Comparison of ENCODE assay signal across 8 cellular contexts in genomic region chr11:86799680-86800075, GRCh38. TPM values are rescaled to one million over a fixed set of nuclear protein-coding genes. Genes with fewer than 3 reads are reported as not detected.
DNase-seq lines count a peak whose midpoint lies in the region; TF ChIP-seq lines count a peak whose summit lies in the region.

No MANE protein-coding gene starts in this region.

- H3K4me3 ChIP-seq in LNCaP clone FGC (ENCODE audit: low read depth, low read length): peak overlapping the region; percentile 53
- H3K4me3 ChIP-seq in mononuclear cell (ENCODE audit: low read length): peak overlapping the region; percentile 4

- no peaks in the 10 kb centered on the region for H3K9me3 ChIP-seq in mononuclear cell (ENCODE audit: low read depth, low read length)

- DNase-seq in LNCaP clone FGC (ENCODE audit: low read depth) (no peak), ecto neural progenitor cell (ENCODE audit: low spot score) (peak; percentile 60), NCI-H1417 treated with DMSO at 0.1 percent for 48 hours (lab: John Stamatoyannopoulos, UW) (no peak), inferior parietal cortex (ENCODE audit: extremely low spot score) (no peak), mesenteric fat pad (ENCODE audit: low spot score) (no peak), activated gamma-delta T cell (lab: John Stamatoyannopoulos, UW) (no peak)

- no peak for TF ChIP-seq CTCF in 22Rv1 (IDR thresholded peaks at IDR 0.05)
- TF ChIP-seq CTCF in LNCaP clone FGC (IDR thresholded peaks at IDR 0.05; ENCODE audit: control insufficient read depth, extremely low read depth, insufficient read depth): no peak

- H3K27me3 ChIP-seq in mononuclear cell (ENCODE audit: insufficient read depth, low read length): peaks cover 38% of the 10 kb centered on the region

- H3K27ac ChIP-seq in 22Rv1: peak overlapping the region; percentile 76

- H3K4me1 ChIP-seq in mononuclear cell (ENCODE audit: insufficient read depth, low read length): peaks cover 4% of the 10 kb centered on the region

RNA-seq across cellular contexts. Expression of gene PRSS23, which starts 0.7 kb away (rescaled TPM):
- total RNA-seq in mononuclear cell (8.3 TPM), mesenteric fat pad (66.5 TPM)
